In the genomic region with DNA sequence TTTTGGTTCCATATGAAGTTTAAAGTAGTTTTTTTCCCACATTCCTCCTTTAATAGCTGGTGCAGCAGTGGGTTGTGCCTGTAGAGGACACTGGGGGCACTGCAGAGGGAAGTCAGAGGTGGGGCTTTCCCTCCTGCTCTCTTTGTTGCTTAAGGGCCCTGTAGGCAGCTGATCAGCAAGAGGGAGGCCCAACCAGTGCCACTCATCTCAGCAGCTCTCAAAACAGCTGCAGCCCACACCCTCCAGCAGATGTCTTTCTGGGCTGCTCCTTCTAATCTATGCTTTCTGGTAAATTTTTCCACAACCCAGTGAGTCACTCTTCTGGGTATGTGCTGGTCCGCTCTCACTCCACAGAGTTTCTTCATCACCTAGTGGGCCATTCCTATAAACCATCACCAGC, we compare ENCODE assay signal across 9 cellular contexts.
DNase-seq lines count a peak whose midpoint lies in the region; ATAC-seq and TF ChIP-seq lines count a peak whose summit lies in the region.
"Had no signal": no experiment of that assay in that cellular context is flagged by ENCODE, and none has a peak within 500 bp of the region (broad histone marks: within the 10 kb centered on the region; RNA-seq: fewer than 3 reads in every experiment).

No MANE protein-coding gene starts in this region.

- no peaks in the 10 kb centered on the region for H3K9me3 ChIP-seq in psoas muscle

- WGBS in psoas muscle, 3 donors = 53 to 79% (median 72%) methylated on average over 1 of the region's 1 CpG

- intact Hi-C loops in psoas muscle (cut with DNase I) = no loop called here

- no peaks in the 10 kb centered on the region for H3K27me3 ChIP-seq in psoas muscle (ENCODE audit: insufficient read depth in 3 of 3, low read length in 2 of 3)

- H3K4me1 ChIP-seq in psoas muscle = peaks cover 11% of the 10 kb centered on the region

- no peak overlapping the region for H3K4me3 ChIP-seq in psoas muscle

- H3K36me3 ChIP-seq in psoas muscle (ENCODE audit: insufficient read depth in 1 of 2, low read depth in 1 of 2) = no peaks in the 10 kb centered on the region

- TF ChIP-seq CTCF in psoas muscle (IDR thresholded peaks at IDR 0.05) = no peak

- H3K27ac ChIP-seq in psoas muscle = no peak overlapping the region

- DNase-seq in H4 (ENCODE audit: low spot score) (peak; percentile 87), RPMI7951 (ENCODE audit: low read depth) (peak; percentile 99), fibroblast of peridontal ligament (ENCODE audit: extremely low read depth) (peak; percentile 97), psoas muscle (peak in 1 of 2 donors; percentile 59), SW480 (ENCODE audit: low spot score) (no peak), NCI-H1436 (lab: John Stamatoyannopoulos, UW) (no peak)
- DNase-seq: activated effector memory CD4-positive, alpha-beta T cell treated with anti-CD3 and anti-CD28 coated beads, Interleukin-2, amount 50 U/mL, for 16 hours had no signal

- peak; percentile 57 to 92 (median 80) for ATAC-seq in psoas muscle
- ATAC-seq in GM21576 (IDR thresholded peaks at IDR 0.05; ENCODE audit: unreplicated experiment) = no peak
- no peak for ATAC-seq in GM19467 (IDR thresholded peaks at IDR 0.05; ENCODE audit: unreplicated experiment)

Comparison
In these comparisons a context has a peak if more than half of its experiments do, and no peak if none do; other contexts are left out.
1. DNase-seq: peak in H4 (single experiment), RPMI7951 (single experiment) and fibroblast of peridontal ligament (single experiment); none in SW480 (single experiment) and NCI-H1436 (single experiment).
2. ATAC-seq: peak in psoas muscle (4 of 4); none in GM21576 (single experiment) and GM19467 (single experiment).